1 cellular context compared by ENCODE assay signal in the genomic region with DNA sequence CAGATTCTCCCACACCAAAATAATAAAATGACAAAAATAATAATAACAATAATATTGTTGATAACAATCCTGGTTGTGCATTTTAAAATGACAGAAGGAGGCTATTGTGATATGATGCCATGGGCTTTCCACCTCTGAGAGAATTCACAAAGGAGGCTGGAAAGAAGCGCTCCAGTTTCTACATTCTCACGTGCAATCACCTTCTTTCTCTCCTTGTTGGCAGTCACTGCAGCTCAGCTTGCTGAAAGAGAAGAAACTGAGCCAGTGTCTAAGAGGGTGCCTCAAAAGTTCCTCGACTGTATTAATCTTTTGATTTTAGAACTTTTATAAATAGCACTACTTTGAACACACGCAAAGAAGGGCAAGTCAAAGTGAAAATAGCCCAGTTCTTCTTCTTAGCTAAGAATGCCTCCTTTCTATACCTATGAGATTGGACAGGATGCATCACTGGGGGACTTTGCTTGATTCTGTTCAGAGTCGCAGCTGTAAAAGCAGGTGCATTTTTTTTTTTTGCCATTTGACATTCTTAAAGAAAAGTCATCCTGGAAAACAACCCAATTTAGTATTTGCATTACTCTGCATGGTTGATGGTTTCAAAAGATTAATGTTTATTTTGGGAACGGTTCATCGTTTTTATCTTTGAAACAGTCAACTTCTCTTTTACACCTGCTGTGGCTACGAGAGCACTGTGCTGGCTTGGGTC.
TF ChIP-seq lines count a peak whose summit lies in the region.

No MANE protein-coding gene starts in this region.

TF ChIP-seq in GM12878, 131 proteins besides CTCF, POLR2A, EP300 and RAD21 (continued from another document and continues in another):
- TF ChIP-seq ZBTB40 (IDR thresholded peaks at IDR 0.05; ENCODE audit: borderline replicate concordance) (no peak), HSF1 (IDR thresholded peaks at IDR 0.05; ENCODE audit: low read depth, low read length) (no peak), RB1 (IDR thresholded peaks at IDR 0.05; ENCODE audit: borderline replicate concordance) (no peak), SREBF1 (IDR thresholded peaks at IDR 0.05; ENCODE audit: low read length) (no peak), FOXK2 (IDR thresholded peaks at IDR 0.05) (no peak), JUND (IDR thresholded peaks at IDR 0.05; ENCODE audit: low read depth, low read length) (peak; percentile 68), SIN3A (IDR thresholded peaks at IDR 0.05; ENCODE audit: low read depth, low read length) (no peak), MLLT1 (IDR thresholded peaks at IDR 0.05) (0 out of 2 replicates have a peak, but pooled peaks have one; percentile 34), ZNF217 (IDR thresholded peaks at IDR 0.05) (peak; percentile 92), SMARCA5 (IDR thresholded peaks at IDR 0.05) (no peak), HDAC6 (IDR thresholded peaks at IDR 0.05; ENCODE audit: unreplicated experiment) (no peak), SP1 (IDR thresholded peaks at IDR 0.05; ENCODE audit: low read depth, low read length) (peak; percentile 26), SUPT20H (IDR thresholded peaks at IDR 0.05; ENCODE audit: borderline replicate concordance, control insufficient read depth, low read depth, low read length) (no peak), ETV6 (conservative IDR thresholded peaks at IDR 0.05 in 1 of 2, IDR thresholded peaks at IDR 0.05 in 1 of 2; ENCODE audit: borderline replicate concordance in 1 of 2, low read depth in 1 of 2) (peak in 1 of 2 experiments; percentile 53; a peak in 1 of 4 replicates), CREB1 (IDR thresholded peaks at IDR 0.05; ENCODE audit: low read depth) (peak; percentile 54), DPF2 (IDR thresholded peaks at IDR 0.05) (peak; percentile 85), GABPA (IDR thresholded peaks at IDR 0.05; ENCODE audit: low read depth) (peak; percentile 55; the same call in 1 of the 2 replicates), KAT2A (conservative IDR thresholded peaks at IDR 0.05; ENCODE audit: control insufficient read depth, low read depth, low read length) (no peak), MEF2B (IDR thresholded peaks at IDR 0.05; ENCODE audit: partially characterized antibody, poor library complexity, severe bottlenecking) (peak; percentile 89), STAT3 (IDR thresholded peaks at IDR 0.05; ENCODE audit: low read depth, low read length) (0 out of 2 replicates have a peak, but pooled peaks have one; percentile 81), NRF1 (conservative IDR thresholded peaks at IDR 0.05; ENCODE audit: low read depth, low read length) (no peak), KDM1A (IDR thresholded peaks at IDR 0.05; ENCODE audit: borderline replicate concordance) (no peak), CBFB (IDR thresholded peaks at IDR 0.05; ENCODE audit: low read depth) (peak; percentile 79)
- TF ChIP-seq, protein P1, sequence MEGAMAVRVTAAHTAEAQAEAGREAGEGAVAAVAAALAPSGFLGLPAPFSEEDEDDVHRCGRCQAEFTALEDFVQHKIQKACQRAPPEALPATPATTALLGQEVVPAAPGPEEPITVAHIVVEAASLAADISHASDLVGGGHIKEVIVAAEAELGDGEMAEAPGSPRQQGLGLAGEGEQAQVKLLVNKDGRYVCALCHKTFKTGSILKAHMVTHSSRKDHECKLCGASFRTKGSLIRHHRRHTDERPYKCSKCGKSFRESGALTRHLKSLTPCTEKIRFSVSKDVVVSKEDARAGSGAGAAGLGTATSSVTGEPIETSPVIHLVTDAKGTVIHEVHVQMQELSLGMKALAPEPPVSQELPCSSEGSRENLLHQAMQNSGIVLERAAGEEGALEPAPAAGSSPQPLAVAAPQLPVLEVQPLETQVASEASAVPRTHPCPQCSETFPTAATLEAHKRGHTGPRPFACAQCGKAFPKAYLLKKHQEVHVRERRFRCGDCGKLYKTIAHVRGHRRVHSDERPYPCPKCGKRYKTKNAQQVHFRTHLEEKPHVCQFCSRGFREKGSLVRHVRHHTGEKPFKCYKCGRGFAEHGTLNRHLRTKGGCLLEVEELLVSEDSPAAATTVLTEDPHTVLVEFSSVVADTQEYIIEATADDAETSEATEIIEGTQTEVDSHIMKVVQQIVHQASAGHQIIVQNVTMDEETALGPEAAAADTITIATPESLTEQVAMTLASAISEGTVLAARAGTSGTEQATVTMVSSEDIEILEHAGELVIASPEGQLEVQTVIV (IDR thresholded peaks at IDR 0.05; ENCODE audit: borderline replicate concordance, partially characterized antibody), result no peak
- TF ChIP-seq, protein P2, sequence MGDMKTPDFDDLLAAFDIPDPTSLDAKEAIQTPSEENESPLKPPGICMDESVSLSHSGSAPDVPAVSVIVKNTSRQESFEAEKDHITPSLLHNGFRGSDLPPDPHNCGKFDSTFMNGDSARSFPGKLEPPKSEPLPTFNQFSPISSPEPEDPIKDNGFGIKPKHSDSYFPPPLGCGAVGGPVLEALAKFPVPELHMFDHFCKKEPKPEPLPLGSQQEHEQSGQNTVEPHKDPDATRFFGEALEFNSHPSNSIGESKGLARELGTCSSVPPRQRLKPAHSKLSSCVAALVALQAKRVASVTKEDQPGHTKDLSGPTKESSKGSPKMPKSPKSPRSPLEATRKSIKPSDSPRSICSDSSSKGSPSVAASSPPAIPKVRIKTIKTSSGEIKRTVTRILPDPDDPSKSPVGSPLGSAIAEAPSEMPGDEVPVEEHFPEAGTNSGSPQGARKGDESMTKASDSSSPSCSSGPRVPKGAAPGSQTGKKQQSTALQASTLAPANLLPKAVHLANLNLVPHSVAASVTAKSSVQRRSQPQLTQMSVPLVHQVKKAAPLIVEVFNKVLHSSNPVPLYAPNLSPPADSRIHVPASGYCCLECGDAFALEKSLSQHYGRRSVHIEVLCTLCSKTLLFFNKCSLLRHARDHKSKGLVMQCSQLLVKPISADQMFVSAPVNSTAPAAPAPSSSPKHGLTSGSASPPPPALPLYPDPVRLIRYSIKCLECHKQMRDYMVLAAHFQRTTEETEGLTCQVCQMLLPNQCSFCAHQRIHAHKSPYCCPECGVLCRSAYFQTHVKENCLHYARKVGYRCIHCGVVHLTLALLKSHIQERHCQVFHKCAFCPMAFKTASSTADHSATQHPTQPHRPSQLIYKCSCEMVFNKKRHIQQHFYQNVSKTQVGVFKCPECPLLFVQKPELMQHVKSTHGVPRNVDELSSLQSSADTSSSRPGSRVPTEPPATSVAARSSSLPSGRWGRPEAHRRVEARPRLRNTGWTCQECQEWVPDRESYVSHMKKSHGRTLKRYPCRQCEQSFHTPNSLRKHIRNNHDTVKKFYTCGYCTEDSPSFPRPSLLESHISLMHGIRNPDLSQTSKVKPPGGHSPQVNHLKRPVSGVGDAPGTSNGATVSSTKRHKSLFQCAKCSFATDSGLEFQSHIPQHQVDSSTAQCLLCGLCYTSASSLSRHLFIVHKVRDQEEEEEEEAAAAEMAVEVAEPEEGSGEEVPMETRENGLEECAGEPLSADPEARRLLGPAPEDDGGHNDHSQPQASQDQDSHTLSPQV (IDR thresholded peaks at IDR 0.05), result no peak
- TF ChIP-seq, protein P3, sequence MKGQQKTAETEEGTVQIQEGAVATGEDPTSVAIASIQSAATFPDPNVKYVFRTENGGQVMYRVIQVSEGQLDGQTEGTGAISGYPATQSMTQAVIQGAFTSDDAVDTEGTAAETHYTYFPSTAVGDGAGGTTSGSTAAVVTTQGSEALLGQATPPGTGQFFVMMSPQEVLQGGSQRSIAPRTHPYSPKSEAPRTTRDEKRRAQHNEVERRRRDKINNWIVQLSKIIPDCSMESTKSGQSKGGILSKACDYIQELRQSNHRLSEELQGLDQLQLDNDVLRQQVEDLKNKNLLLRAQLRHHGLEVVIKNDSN (IDR thresholded peaks at IDR 0.05; ENCODE audit: borderline replicate concordance, extremely low read length, insufficient read depth, low read depth, low read length), result no peak
- TF ChIP-seq, protein P4, sequence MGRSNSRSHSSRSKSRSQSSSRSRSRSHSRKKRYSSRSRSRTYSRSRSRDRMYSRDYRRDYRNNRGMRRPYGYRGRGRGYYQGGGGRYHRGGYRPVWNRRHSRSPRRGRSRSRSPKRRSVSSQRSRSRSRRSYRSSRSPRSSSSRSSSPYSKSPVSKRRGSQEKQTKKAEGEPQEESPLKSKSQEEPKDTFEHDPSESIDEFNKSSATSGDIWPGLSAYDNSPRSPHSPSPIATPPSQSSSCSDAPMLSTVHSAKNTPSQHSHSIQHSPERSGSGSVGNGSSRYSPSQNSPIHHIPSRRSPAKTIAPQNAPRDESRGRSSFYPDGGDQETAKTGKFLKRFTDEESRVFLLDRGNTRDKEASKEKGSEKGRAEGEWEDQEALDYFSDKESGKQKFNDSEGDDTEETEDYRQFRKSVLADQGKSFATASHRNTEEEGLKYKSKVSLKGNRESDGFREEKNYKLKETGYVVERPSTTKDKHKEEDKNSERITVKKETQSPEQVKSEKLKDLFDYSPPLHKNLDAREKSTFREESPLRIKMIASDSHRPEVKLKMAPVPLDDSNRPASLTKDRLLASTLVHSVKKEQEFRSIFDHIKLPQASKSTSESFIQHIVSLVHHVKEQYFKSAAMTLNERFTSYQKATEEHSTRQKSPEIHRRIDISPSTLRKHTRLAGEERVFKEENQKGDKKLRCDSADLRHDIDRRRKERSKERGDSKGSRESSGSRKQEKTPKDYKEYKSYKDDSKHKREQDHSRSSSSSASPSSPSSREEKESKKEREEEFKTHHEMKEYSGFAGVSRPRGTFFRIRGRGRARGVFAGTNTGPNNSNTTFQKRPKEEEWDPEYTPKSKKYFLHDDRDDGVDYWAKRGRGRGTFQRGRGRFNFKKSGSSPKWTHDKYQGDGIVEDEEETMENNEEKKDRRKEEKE (IDR thresholded peaks at IDR 0.05), result no peak
- TF ChIP-seq, protein P5, sequence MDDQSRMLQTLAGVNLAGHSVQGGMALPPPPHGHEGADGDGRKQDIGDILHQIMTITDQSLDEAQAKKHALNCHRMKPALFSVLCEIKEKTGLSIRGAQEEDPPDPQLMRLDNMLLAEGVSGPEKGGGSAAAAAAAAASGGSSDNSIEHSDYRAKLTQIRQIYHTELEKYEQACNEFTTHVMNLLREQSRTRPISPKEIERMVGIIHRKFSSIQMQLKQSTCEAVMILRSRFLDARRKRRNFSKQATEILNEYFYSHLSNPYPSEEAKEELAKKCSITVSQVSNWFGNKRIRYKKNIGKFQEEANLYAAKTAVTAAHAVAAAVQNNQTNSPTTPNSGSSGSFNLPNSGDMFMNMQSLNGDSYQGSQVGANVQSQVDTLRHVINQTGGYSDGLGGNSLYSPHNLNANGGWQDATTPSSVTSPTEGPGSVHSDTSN (IDR thresholded peaks at IDR 0.05; ENCODE audit: insufficient replicate concordance, low read depth, low read length), result no peak
- TF ChIP-seq, protein P6, sequence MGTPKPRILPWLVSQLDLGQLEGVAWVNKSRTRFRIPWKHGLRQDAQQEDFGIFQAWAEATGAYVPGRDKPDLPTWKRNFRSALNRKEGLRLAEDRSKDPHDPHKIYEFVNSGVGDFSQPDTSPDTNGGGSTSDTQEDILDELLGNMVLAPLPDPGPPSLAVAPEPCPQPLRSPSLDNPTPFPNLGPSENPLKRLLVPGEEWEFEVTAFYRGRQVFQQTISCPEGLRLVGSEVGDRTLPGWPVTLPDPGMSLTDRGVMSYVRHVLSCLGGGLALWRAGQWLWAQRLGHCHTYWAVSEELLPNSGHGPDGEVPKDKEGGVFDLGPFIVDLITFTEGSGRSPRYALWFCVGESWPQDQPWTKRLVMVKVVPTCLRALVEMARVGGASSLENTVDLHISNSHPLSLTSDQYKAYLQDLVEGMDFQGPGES (IDR thresholded peaks at IDR 0.05), result no peak
